In genomic region chr7:108890862-108891261, GRCh38 we compare ENCODE assay signal across 23 cellular contexts.
A peak's percentile ranks its signal among the peaks of the same experiment; 100 is the strongest.
DNase-seq lines count a peak whose midpoint lies in the region; ATAC-seq, FAIRE-seq and TF ChIP-seq lines count a peak whose summit lies in the region.
"Had no signal": no experiment of that assay in that cellular context is flagged by ENCODE, and none has a peak within 500 bp of the region (broad histone marks: within the 10 kb centered on the region; RNA-seq: fewer than 3 reads in every experiment).

No MANE protein-coding gene starts in this region.

- POLR2A ChIA-PET in activated CD4-positive, alpha-beta T cell treated with anti-CD3 and anti-CD28 coated beads for 36 hours (lab: Charles Lee) = no interaction called here

- H3K36me3 ChIP-seq in kidney (ENCODE audit: control insufficient read depth in 1 of 2, insufficient read depth in 2 of 2, low read length in 2 of 2) (no peaks in the 10 kb centered on the region), liver (ENCODE audit: control insufficient read depth in 4 of 4, insufficient read depth in 3 of 4, low read depth in 1 of 4, low read length in 3 of 4) (no peaks in the 10 kb centered on the region)
- H3K36me3 ChIP-seq: BLaER1, HAP-1 had no signal

- no peak overlapping the region for H3K27ac Mint-ChIP-seq in activated CD4-positive, alpha-beta T cell treated with anti-CD3 and anti-CD28 coated beads for 36 hours
- H3K27ac Mint-ChIP-seq: B cell; CD4-positive, CD25-positive, alpha-beta regulatory T cell; CD8-positive, alpha-beta T cell; HFFc6 had no signal

- H3K27ac ChIP-seq in kidney (ENCODE audit: low read depth in 2 of 2, low read length in 2 of 2) (no peak overlapping the region), liver (ENCODE audit: low read depth in 1 of 2, low read length in 2 of 2) (no peak overlapping the region)
- H3K27ac ChIP-seq: 22Rv1, BLaER1, C4-2B had no signal

- peak; percentile 84 for FAIRE-seq in kidney (lab: Jason Lieb, UNC)
- FAIRE-seq: GM12891, GM18507, GM19239, H54 had no signal

- CTCF ChIA-PET in activated CD4-positive, alpha-beta T cell treated with anti-CD3 and anti-CD28 coated beads for 36 hours (lab: Charles Lee) = interaction anchor here (0.8 kb wide), 1 partner anchor 21 kb away, joined by 3 read pairs; no protein-coding TSS in a partner anchor

- TF ChIP-seq CTCF in kidney (IDR thresholded peaks at IDR 0.05; ENCODE audit: borderline replicate concordance, extremely low read depth, insufficient read depth) (no peak), liver (IDR thresholded peaks at IDR 0.05; ENCODE audit: low read depth, low read length, missing input control) (no peak)

- DNase-seq in DMS53 (lab: John Stamatoyannopoulos, UW) (peak; percentile 57), kidney (no peak)
- no peak for DNase-seq in activated CD4-positive, alpha-beta T cell treated with anti-CD3 and anti-CD28 coated beads for 36 hours
- DNase-seq: Caco-2; CD4-positive, CD25-positive, alpha-beta regulatory T cell; CD8-positive, alpha-beta T cell; DMS153; DMS79 treated with DMSO at 0.1 percent for 48 hours; GF-D8; GOT3; HFFc6 had no signal

- no peaks in the 10 kb centered on the region for H3K36me3 Mint-ChIP-seq in activated CD4-positive, alpha-beta T cell treated with anti-CD3 and anti-CD28 coated beads for 36 hours (ENCODE audit: low read depth)
- H3K36me3 Mint-ChIP-seq: CD4-positive, CD25-positive, alpha-beta regulatory T cell; CD8-positive, alpha-beta T cell had no signal

- no peak overlapping the region for H3K4me3 ChIP-seq in kidney (ENCODE audit: low read length in 2 of 2)
- H3K4me3 ChIP-seq in liver (ENCODE audit: low read depth in 1 of 3, low read length in 3 of 3) = no peak overlapping the region
- H3K4me3 ChIP-seq: BLaER1, HAP-1 had no signal

- H3K9ac ChIP-seq in kidney (ENCODE audit: low read length in 2 of 2) = no peak overlapping the region
- no peak overlapping the region for H3K9ac ChIP-seq in liver (ENCODE audit: low read depth in 1 of 2, low read length in 2 of 2)
- H3K9ac ChIP-seq: BLaER1 had no signal

- no peak for ATAC-seq in activated CD4-positive, alpha-beta T cell treated with anti-CD3 and anti-CD28 coated beads for 36 hours
- ATAC-seq in GM18870 (IDR thresholded peaks at IDR 0.05; ENCODE audit: unreplicated experiment) (no peak), GM21786 (IDR thresholded peaks at IDR 0.05; ENCODE audit: unreplicated experiment) (no peak)
- ATAC-seq: CD8-positive, alpha-beta T cell had no signal

- peaks cover 2% of the 10 kb centered on the region for H3K9me3 Mint-ChIP-seq in activated CD4-positive, alpha-beta T cell treated with anti-CD3 and anti-CD28 coated beads for 36 hours (ENCODE audit: low read depth)

- H3K4me1 ChIP-seq in kidney (ENCODE audit: control insufficient read depth in 1 of 2, insufficient read depth in 1 of 2, low read depth in 1 of 2, low read length in 2 of 2) = no peaks in the 10 kb centered on the region
- peaks cover 0 to 3% (median 1%) of the 10 kb centered on the region in 4 donors for H3K4me1 ChIP-seq in liver (ENCODE audit: control insufficient read depth in 4 of 4, insufficient read depth in 4 of 4, low read length in 3 of 4)
- H3K4me1 ChIP-seq: BLaER1, Caco-2, HAP-1 had no signal

- no peaks in the 10 kb centered on the region for H3K27me3 Mint-ChIP-seq in activated CD4-positive, alpha-beta T cell treated with anti-CD3 and anti-CD28 coated beads for 36 hours
- H3K27me3 Mint-ChIP-seq: B cell; CD4-positive, CD25-positive, alpha-beta regulatory T cell had no signal

- H3K4me3 Mint-ChIP-seq in activated CD4-positive, alpha-beta T cell treated with anti-CD3 and anti-CD28 coated beads for 36 hours = no peak overlapping the region
- H3K4me3 Mint-ChIP-seq: B cell; CD4-positive, CD25-positive, alpha-beta regulatory T cell; CD8-positive, alpha-beta T cell; HFFc6 had no signal

- no peaks in the 10 kb centered on the region for H3K27me3 ChIP-seq in liver (ENCODE audit: control insufficient read depth in 4 of 4, insufficient read depth in 4 of 4, low read length in 3 of 4)
- H3K27me3 ChIP-seq: BLaER1 had no signal

- intact Hi-C loops in kidney (cut with DNase I) = no loop called here
- intact Hi-C loops in activated CD4-positive, alpha-beta T cell treated with anti-CD3 and anti-CD28 coated beads for 36 hours (cut with DNase I, micrococcal nuclease) = no loop called here

- H3K9me3 ChIP-seq in kidney (ENCODE audit: control insufficient read depth in 1 of 2, low read length in 2 of 2) = peaks cover 0 to 3% of the 10 kb centered on the region in 2 donors
- H3K9me3 ChIP-seq in liver (ENCODE audit: control insufficient read depth in 4 of 4, low read length in 3 of 4) = no peaks in the 10 kb centered on the region
- H3K9me3 ChIP-seq: BLaER1, Caco-2, HAP-1 had no signal

- 21% methylated on average over 2 of the region's 2 CpGs for WGBS in liver

- H3K4me1 Mint-ChIP-seq in activated CD4-positive, alpha-beta T cell treated with anti-CD3 and anti-CD28 coated beads for 36 hours = no peaks in the 10 kb centered on the region
- H3K4me1 Mint-ChIP-seq: B cell; CD4-positive, CD25-positive, alpha-beta regulatory T cell had no signal

- TF ChIP-seq RAD21 in liver (IDR thresholded peaks at IDR 0.05) = peak in 1 of 2 donors; percentile 32

TF ChIP-seq in liver, 16 proteins besides CTCF, POLR2A, EP300 and RAD21:
- peak in 1 of 2 donors; percentile 73 for TF ChIP-seq RXRA (IDR thresholded peaks at IDR 0.05)
- TF ChIP-seq HNF4A (conservative IDR thresholded peaks at IDR 0.05) = peak in 1 of 2 donors; percentile 42
- TF ChIP-seq YY1 (IDR thresholded peaks at IDR 0.05) = peak; percentile 28
- TF ChIP-seq SP1 (IDR thresholded peaks at IDR 0.05) = no peak
- no peak for TF ChIP-seq JUND (IDR thresholded peaks at IDR 0.05)
